15 cellular contexts compared by ENCODE assay signal in genomic region chr3:187088701-187089100, GRCh38. TPM values are rescaled to one million over a fixed set of nuclear protein-coding genes. Genes with fewer than 3 reads are reported as not detected.
DNase-seq lines count a peak whose midpoint lies in the region; TF ChIP-seq lines count a peak whose summit lies in the region.
"Had no signal": no experiment of that assay in that cellular context is flagged by ENCODE, and none has a peak within 500 bp of the region (broad histone marks: within the 10 kb centered on the region; RNA-seq: fewer than 3 reads in every experiment).

No MANE protein-coding gene starts in this region.

- peak overlapping the region; percentile 47 for H3K4me3 ChIP-seq in DOHH2 (ENCODE audit: low read length)
- no peak overlapping the region for H3K4me3 ChIP-seq in Jurkat, Clone E6-1 (ENCODE audit: low read length)
- H3K4me3 ChIP-seq: GM23338, K562 had no signal

- H3K4me2 ChIP-seq in DOHH2 (ENCODE audit: low read length) = peak overlapping the region; percentile 63
- H3K4me2 ChIP-seq: GM23338 had no signal

- peaks cover 11% of the 10 kb centered on the region; the same call in 1 of the 2 replicates for H3F3A ChIP-seq in DOHH2 (ENCODE audit: control insufficient read depth, insufficient read depth)

- peaks cover 4% of the 10 kb centered on the region; the same call in 1 of the 2 replicates for H3K9me3 ChIP-seq in DOHH2 (ENCODE audit: control insufficient read depth, insufficient read depth, low read length)

- DNase-seq in Jurkat, Clone E6-1 (ENCODE audit: low read depth, low spot score) = peak; percentile 29
- peak; percentile 48 for DNase-seq in NAMALWA (ENCODE audit: low spot score)
- no peak for DNase-seq in stimulated activated CD4-positive, alpha-beta T cell treated with anti-CD3 and anti-CD28 coated beads, Interleukin-15, amount 100 ng/mL, for 24 hours
- no peak for DNase-seq in NCI-H2196 treated with DMSO at 0.1 percent for 48 hours (lab: John Stamatoyannopoulos, UW; ENCODE audit: unreplicated experiment)
- no peak for DNase-seq in COLO668 (lab: John Stamatoyannopoulos, UW; ENCODE audit: unreplicated experiment)
- DNase-seq: ACHN; CD4-positive, alpha-beta T cell; DMS53; DND-41; HCEC 1CT had no signal

- no peaks in the 10 kb centered on the region for H4K20me1 ChIP-seq in DOHH2 (ENCODE audit: control insufficient read depth, insufficient read depth, low read depth, low read length)

- H3K9me2 ChIP-seq in DOHH2 (replicated peaks; ENCODE audit: control insufficient read depth, low read length) = no peaks in the 10 kb centered on the region

- 0 out of 2 replicates have a peak, but pooled peaks cover 2% of the 10 kb centered on the region for H3K36me3 ChIP-seq in DOHH2 (ENCODE audit: control insufficient read depth, low read length)

- TF ChIP-seq CTCF in DOHH2 (IDR thresholded peaks at IDR 0.05; ENCODE audit: low read depth, low read length, poor library complexity, severe bottlenecking) = no peak

- no peaks in the 10 kb centered on the region for H3K27me3 ChIP-seq in DOHH2 (ENCODE audit: control insufficient read depth, low read length)

- peak overlapping the region; percentile 45 for H3K27ac ChIP-seq in DOHH2 (ENCODE audit: low read depth, low read length)
- H3K27ac ChIP-seq: C4-2B, HL-60 had no signal

- H3K79me2 ChIP-seq in DOHH2 (ENCODE audit: control insufficient read depth, low read length) = no peaks in the 10 kb centered on the region

- H3K4me1 ChIP-seq in DOHH2 (ENCODE audit: control insufficient read depth, low read length) = peaks cover 26% of the 10 kb centered on the region

RNA-seq across cellular contexts. Expression of gene RPL39L, which starts 50.6 kb away (rescaled TPM):
- polyA plus RNA-seq in Jurkat, Clone E6-1 (2012; ENCODE audit: insufficient read depth, insufficient read length) = 151 TPM

Comparison
In these comparisons a context has a peak if more than half of its experiments do, and no peak if none do; other contexts are left out.
1. DNase-seq: peak in Jurkat, Clone E6-1 (single experiment) and NAMALWA (single experiment); none in stimulated activated CD4-positive, alpha-beta T cell treated with anti-CD3 and anti-CD28 coated beads, Interleukin-15, amount 100 ng/mL, for 24 hours (single experiment), NCI-H2196 treated with DMSO at 0.1 percent for 48 hours (single experiment) and COLO668 (single experiment).